In the genomic region with DNA sequence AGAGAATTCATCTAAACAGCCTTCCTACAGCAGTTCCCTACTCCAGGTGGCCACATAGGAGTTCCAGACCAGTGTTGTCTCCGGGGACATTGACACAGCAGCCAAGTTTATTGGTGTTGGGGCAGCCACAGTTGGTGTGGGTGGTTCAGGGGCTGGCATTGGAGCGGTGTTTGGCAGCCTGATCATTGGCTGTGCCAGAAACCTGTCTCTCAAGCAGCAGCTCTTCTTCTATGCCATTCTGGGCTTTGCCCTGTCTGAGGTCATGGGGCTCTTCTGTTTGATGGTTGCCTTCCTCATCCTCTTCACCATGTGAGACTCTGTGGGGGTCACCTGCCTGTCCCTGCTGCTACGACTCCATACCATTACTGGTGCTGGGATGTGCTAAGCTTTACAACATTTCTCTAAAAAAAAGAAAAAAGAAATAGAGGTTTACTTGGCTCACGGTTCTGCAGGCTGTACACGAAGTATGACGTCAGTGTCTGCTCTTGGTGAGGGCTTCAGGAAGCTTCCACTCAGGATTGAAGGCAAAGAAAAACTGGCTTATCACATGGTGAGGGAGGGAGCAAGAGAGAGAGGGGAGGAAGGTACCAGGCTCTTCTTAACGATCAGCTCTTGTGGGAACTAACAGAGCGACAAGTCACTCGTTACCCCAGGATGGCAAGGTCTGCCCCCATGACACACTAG, we compare ENCODE assay signal across 1 cellular context.
TF ChIP-seq lines count a peak whose summit lies in the region.

No MANE protein-coding gene starts in this region.

TF ChIP-seq in HepG2, 621 proteins besides CTCF, POLR2A, EP300 and RAD21:
- no peak for TF ChIP-seq PRPF4 (IDR thresholded peaks at IDR 0.05; ENCODE audit: low read depth, low read length, poor library complexity, severe bottlenecking)
- TF ChIP-seq GATAD1 (CRISPR knock-in tag; IDR thresholded peaks at IDR 0.05), result no peak
- TF ChIP-seq NFKB2 (CRISPR knock-in tag; IDR thresholded peaks at IDR 0.05; ENCODE audit: borderline replicate concordance), result no peak
- peak; percentile 94 for TF ChIP-seq ATF7 (IDR thresholded peaks at IDR 0.05)
- no peak for TF ChIP-seq ATF7 (CRISPR knock-in tag; IDR thresholded peaks at IDR 0.05)
- peak; percentile 87 for TF ChIP-seq CREB1 (IDR thresholded peaks at IDR 0.05)
- no peak for TF ChIP-seq CREB1 (CRISPR knock-in tag; IDR thresholded peaks at IDR 0.05)
- TF ChIP-seq ELF3 (CRISPR knock-in tag; IDR thresholded peaks at IDR 0.05), result no peak
- no peak for TF ChIP-seq ZNF496 (CRISPR knock-in tag; IDR thresholded peaks at IDR 0.05; ENCODE audit: insufficient replicate concordance)
- TF ChIP-seq GLI4 (CRISPR knock-in tag; IDR thresholded peaks at IDR 0.05; ENCODE audit: borderline replicate concordance), result no peak
